Comparison of ENCODE assay signal across 9 cellular contexts in the genomic region with DNA sequence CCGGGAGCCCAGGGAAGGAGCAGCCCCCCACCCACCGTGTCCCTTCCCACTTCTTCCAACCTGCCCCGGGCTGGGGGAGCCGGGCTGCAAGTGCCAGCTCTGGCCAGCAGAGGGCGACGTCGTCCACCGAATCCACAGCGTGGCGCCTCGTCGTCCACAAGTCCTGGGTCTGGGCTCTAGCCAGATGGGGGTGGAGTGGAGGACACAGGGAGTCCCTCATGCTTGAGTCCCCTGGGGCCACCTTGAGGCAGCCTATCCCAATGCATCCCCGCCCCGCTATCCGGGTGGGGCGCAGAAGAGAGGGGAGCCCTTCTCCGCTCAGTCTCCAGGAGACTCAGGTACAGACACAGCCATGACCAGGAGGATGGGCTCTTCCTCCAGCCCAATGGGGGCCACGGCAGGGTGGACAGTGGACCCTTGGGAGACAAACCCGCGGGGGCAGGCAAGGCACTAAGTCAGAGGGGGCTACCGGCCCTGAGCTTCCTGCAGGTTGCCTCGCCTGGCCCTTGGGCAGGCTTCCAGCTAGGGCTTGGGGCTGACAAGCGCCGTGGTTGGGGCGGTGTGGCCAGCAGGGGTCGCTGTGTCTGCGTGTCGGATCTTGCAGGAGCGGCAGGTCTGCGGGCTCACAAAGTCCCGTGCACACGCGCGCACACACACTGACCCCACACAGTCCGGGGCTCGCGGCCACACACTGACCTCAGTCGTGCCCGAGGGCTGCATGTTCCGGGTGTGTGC. TPM values are rescaled to one million over a fixed set of nuclear protein-coding genes. Genes with fewer than 3 reads are reported as not detected.
DNase-seq lines count a peak whose midpoint lies in the region; ATAC-seq and TF ChIP-seq lines count a peak whose summit lies in the region.
"Had no signal": no experiment of that assay in that cellular context is flagged by ENCODE, and none has a peak within 500 bp of the region (broad histone marks: within the 10 kb centered on the region; RNA-seq: fewer than 3 reads in every experiment).

No MANE protein-coding gene starts in this region.

- peak overlapping the region; percentile 95 for H3K18ac ChIP-seq in neuronal stem cell (ENCODE audit: low read length)

- no peak for TF ChIP-seq EP300 in stomach (IDR thresholded peaks at IDR 0.05)

- H3K9me3 ChIP-seq in neuronal stem cell (replicated peaks in 1 of 2; ENCODE audit: control insufficient read depth in 2 of 2, insufficient read depth in 1 of 2, low read depth in 1 of 2, low read length in 2 of 2) (no peaks in the 10 kb centered on the region), stomach (no peaks in the 10 kb centered on the region)

- no peaks in the 10 kb centered on the region for H3K36me3 ChIP-seq in neuronal stem cell (replicated peaks in 1 of 2; ENCODE audit: control insufficient read depth in 2 of 2, insufficient read depth in 2 of 2, low read length in 2 of 2)
- no peaks in the 10 kb centered on the region for H3K36me3 ChIP-seq in stomach

- H3K9ac ChIP-seq in neuronal stem cell (ENCODE audit: low read depth, low read length, poor library complexity) = peak overlapping the region; percentile 73

- H3K27ac ChIP-seq in RWPE1 (no peak overlapping the region), foreskin keratinocyte (no peak overlapping the region), neuronal stem cell (replicated peaks; ENCODE audit: low read length) (no peak overlapping the region), stomach (peak overlapping the region in 2 of 5 donors; percentile 17 to 27)

- peaks cover 15% of the 10 kb centered on the region for H3K4me1 ChIP-seq in foreskin keratinocyte
- peaks cover 14 to 17% of the 10 kb centered on the region in 2 donors for H3K4me1 ChIP-seq in neuronal stem cell (ENCODE audit: control insufficient read depth in 2 of 2, insufficient read depth in 1 of 2, low read depth in 1 of 2, low read length in 2 of 2)
- peaks cover 8 to 41% (median 34%) of the 10 kb centered on the region in 4 donors for H3K4me1 ChIP-seq in stomach

- ATAC-seq in GM21526 (IDR thresholded peaks at IDR 0.05; ENCODE audit: low FRiP score, unreplicated experiment) = peak; percentile 56
- ATAC-seq in foreskin keratinocyte = peak; percentile 61

- peak overlapping the region; percentile 58 for H3K4me2 ChIP-seq in neuronal stem cell (ENCODE audit: insufficient read depth, low read length, poor library complexity, severe bottlenecking)

- H3K23ac ChIP-seq in neuronal stem cell (ENCODE audit: low read depth, low read length, poor library complexity) = peak overlapping the region; percentile 49

- peak overlapping the region; percentile 73 for H3K14ac ChIP-seq in neuronal stem cell (ENCODE audit: low read length)

- H3K79me1 ChIP-seq in neuronal stem cell (ENCODE audit: low read depth, low read length) = no peaks in the 10 kb centered on the region

- DNase-seq in COLO829 (ENCODE audit: low spot score) (peak; percentile 93), RWPE1 (ENCODE audit: low spot score) (peak; percentile 82), activated gamma-delta T cell (lab: John Stamatoyannopoulos, UW) (peak; percentile 76), foreskin keratinocyte (peak; percentile 46 to 75), neuronal stem cell (ENCODE audit: low spot score) (peak; percentile 84), stomach (peak; percentile 95)

- H2BK5ac ChIP-seq in neuronal stem cell (ENCODE audit: low read length) = peak overlapping the region; percentile 14

- no peak overlapping the region for H2BK120ac ChIP-seq in neuronal stem cell (ENCODE audit: low read depth, low read length)

- peak overlapping the region; percentile 91 for H2AFZ ChIP-seq in neuronal stem cell (ENCODE audit: low read length)

- WGBS in neuronal stem cell (ENCODE audit: extremely low coverage in 2 of 2, insufficient read length in 2 of 2, insufficient replicate concordance in 1 of 2), 2 donors = no CpG with 5 or more reads among the region's 40 CpGs
- WGBS in stomach, 5 donors = 0 to 3% (median 2%) methylated on average over 12 to 40 of the region's 40 CpGs

- no peak for TF ChIP-seq POLR2A in stomach (IDR thresholded peaks at IDR 0.05)

- H3K4ac ChIP-seq in neuronal stem cell (ENCODE audit: low read length) = no peak overlapping the region

- H3K4me3 ChIP-seq in neuronal stem cell (ENCODE audit: low read length in 2 of 2) = peak overlapping the region; percentile 24 to 42
- peak overlapping the region; percentile 37 to 49 (median 40) for H3K4me3 ChIP-seq in stomach

- CTCF ChIA-PET in RWPE1 (lab: Yijun Ruan, JAX) = interaction anchor here (0.5 to 3.1 kb wide), 28 partner anchors 10 to 250 kb away, joined by 3 to 37 read pairs (median 4); no protein-coding TSS in a partner anchor

- H4K91ac ChIP-seq in neuronal stem cell (ENCODE audit: low read depth, low read length, poor library complexity) = no peak overlapping the region

- TF ChIP-seq CTCF in LNCAP (IDR thresholded peaks at IDR 0.05) (peak; percentile 87), RWPE1 (conservative IDR thresholded peaks at IDR 0.05; ENCODE audit: low read depth) (peak; percentile 92), foreskin keratinocyte (conservative IDR thresholded peaks at IDR 0.05) (peak; percentile 80), stomach (IDR thresholded peaks at IDR 0.05) (peak in 6 of 7 experiments; percentile 70 to 97 (median 90))

- H3K27me3 ChIP-seq in foreskin keratinocyte = peaks cover 35% of the 10 kb centered on the region
- H3K27me3 ChIP-seq in neuronal stem cell (ENCODE audit: control insufficient read depth in 3 of 3, insufficient read depth in 3 of 3, low read depth in 1 of 3, low read length in 3 of 3) = peaks cover 0 to 48% (median 20%) of the 10 kb centered on the region in 3 experiments
- peaks cover 0 to 46% (median 0%) of the 10 kb centered on the region in 3 donors for H3K27me3 ChIP-seq in stomach

- intact Hi-C loops in stomach (cut with DNase I; ENCODE audit: low total_unique reads) = loop anchor here (5.0 kb wide), 2 partner anchors 90 to 105 kb away; a partner anchor contains a TSS

- peak overlapping the region; percentile 40 for H2AK5ac ChIP-seq in neuronal stem cell (ENCODE audit: low read depth, low read length)

- H2BK15ac ChIP-seq in neuronal stem cell (ENCODE audit: low read length) = peak overlapping the region; percentile 42

- POLR2A ChIA-PET in RWPE1 (lab: Yijun Ruan, JAX; ENCODE audit: low non-redundant PET) = interaction anchor here (0.5 to 0.6 kb wide), 2 partner anchors 20 to 43 kb away, joined by 4 to 7 read pairs; no protein-coding TSS in a partner anchor

- no peak overlapping the region for H4K8ac ChIP-seq in neuronal stem cell (ENCODE audit: low read depth, low read length)

- H2BK12ac ChIP-seq in neuronal stem cell (ENCODE audit: low read length) = no peak overlapping the region

RNA-seq across cellular contexts. Expression of a gene that starts 5.5 kb away (rescaled TPM):
- total RNA-seq in foreskin keratinocyte (not detected in 2 replicates), stomach (10 to 100 TPM in 1 of 5 donors, 1 to 10 TPM in 2, not detected in 2; 4.9 to 12.5 (median 6.6) TPM)
- polyA plus RNA-seq in foreskin keratinocyte (not detected in 2 replicates), stomach (10 to 100 TPM in 2 of 3 donors, 1 to 10 TPM in 1; 2.9 to 54.3 (median 10.6) TPM)
- 0.39 TPM for polyA plus RNA-seq in neuronal stem cell (2013, experiment 1 of 2)
- polyA plus RNA-seq in neuronal stem cell (2013, experiment 2 of 2) = 0.58 TPM
- total RNA-seq: glomerular endothelial cell had no signal

RNA-seq across cellular contexts. Expression of a gene that starts 5.5 kb away (rescaled TPM):
- total RNA-seq in foreskin keratinocyte = 0.03 and 0.11 TPM in 2 replicates
- 0.11 and 0.16 TPM in 2 replicates for polyA plus RNA-seq in foreskin keratinocyte
- polyA plus RNA-seq in neuronal stem cell (2013, experiment 1 of 2) = 0.03 TPM
- polyA plus RNA-seq in neuronal stem cell (2013, experiment 2 of 2) = 0.04 TPM
- total RNA-seq in stomach = under 1 TPM in 2 of 5 donors, not detected in 3; 0.18 to 0.45 TPM
- polyA plus RNA-seq in stomach = under 1 TPM in 1 of 3 donors, not detected in 2; 0.58 TPM
- total RNA-seq: glomerular endothelial cell had no signal

RNA-seq across cellular contexts. Expression of a gene that starts 16.7 kb away (rescaled TPM):
- total RNA-seq in foreskin keratinocyte = not detected in 2 replicates
- not detected in 2 replicates for polyA plus RNA-seq in foreskin keratinocyte
- polyA plus RNA-seq in neuronal stem cell (2013, experiment 1 of 2) = not detected
- not detected for polyA plus RNA-seq in neuronal stem cell (2013, experiment 2 of 2)
- under 1 TPM in 1 of 5 donors, not detected in 4; 0.92 TPM for total RNA-seq in stomach
- not detected for polyA plus RNA-seq in stomach
- total RNA-seq: glomerular endothelial cell had no signal

RNA-seq across cellular contexts. Expression of a gene that starts 58.1 kb away (rescaled TPM):
- 80.6 and 101 TPM in 2 replicates for total RNA-seq in foreskin keratinocyte
- 34.3 and 48.4 TPM in 2 replicates for polyA plus RNA-seq in foreskin keratinocyte
- polyA plus RNA-seq in neuronal stem cell (2013, experiment 1 of 2) = 60.2 TPM
- 61.2 TPM for polyA plus RNA-seq in neuronal stem cell (2013, experiment 2 of 2)
- total RNA-seq in stomach = 10 to 100 TPM in 4 of 5 donors, 1 to 10 TPM in 1; 9.3 to 36.7 (median 12.9) TPM
- polyA plus RNA-seq in stomach = 10 to 100 TPM in 2 of 3 donors, 1 to 10 TPM in 1; 7.9 to 13.4 (median 11.2) TPM
